In genomic region chr19:46955813-46956371, GRCh38 we compare ENCODE assay signal across 14 cellular contexts.
DNase-seq lines count a peak whose midpoint lies in the region; ATAC-seq, FAIRE-seq and TF ChIP-seq lines count a peak whose summit lies in the region.
"Had no signal": no experiment of that assay in that cellular context is flagged by ENCODE, and none has a peak within 500 bp of the region (broad histone marks: within the 10 kb centered on the region; RNA-seq: fewer than 3 reads in every experiment).

No MANE protein-coding gene starts in this region.

- peaks cover 60% of the 10 kb centered on the region for H3K4me1 Mint-ChIP-seq in activated CD4-positive, alpha-beta T cell treated with anti-CD3 and anti-CD28 coated beads, Interleukin-2, amount 10 ng/mL, durations not matched to agents 7 days and 5 days
- peaks cover 24% of the 10 kb centered on the region for H3K4me1 Mint-ChIP-seq in memory B cell

- H3K36me3 ChIP-seq in DOHH2 (ENCODE audit: control insufficient read depth, low read length): no peaks in the 10 kb centered on the region; the same call in none of the 2 replicates
- H3K36me3 ChIP-seq: cardiac muscle cell, esophagus muscularis mucosa, vagina had no signal

- no peak for TF ChIP-seq POLR2A in A549 (IDR thresholded peaks at IDR 0.05; ENCODE audit: low read length)

- no peaks in the 10 kb centered on the region for H4K20me1 ChIP-seq in DOHH2 (ENCODE audit: control insufficient read depth, insufficient read depth, low read depth, low read length)

- no peaks in the 10 kb centered on the region for H3K9me3 Mint-ChIP-seq in activated CD4-positive, alpha-beta T cell treated with anti-CD3 and anti-CD28 coated beads, Interleukin-2, amount 10 ng/mL, durations not matched to agents 7 days and 5 days
- H3K9me3 Mint-ChIP-seq in memory B cell: no peaks in the 10 kb centered on the region

- peaks cover 16% of the 10 kb centered on the region for H3K79me2 ChIP-seq in DOHH2 (ENCODE audit: control insufficient read depth, low read length)

- POLR2A ChIA-PET in A549 (lab: Yijun Ruan, JAX): interaction anchor here (0.5 to 1.6 kb wide), 3 partner anchors 65 to 96 kb away, joined by 3 to 4 read pairs (median 3); partner anchors contain the start of gene ARHGAP35
- POLR2A ChIA-PET in activated CD4-positive, alpha-beta T cell treated with anti-CD3 and anti-CD28 coated beads, Interleukin-2, amount 10 ng/mL, durations not matched to agents 7 days and 5 days (lab: Charles Lee): interaction anchor here (0.6 kb wide), 1 partner anchor 31 kb away, joined by 3 read pairs; no protein-coding TSS in a partner anchor

- FAIRE-seq in A549 (lab: Jason Lieb, UNC): no peak

- H3K9me3 ChIP-seq in A549: no peaks in the 10 kb centered on the region
- H3K9me3 ChIP-seq in DOHH2 (ENCODE audit: control insufficient read depth, insufficient read depth, low read length): no peaks in the 10 kb centered on the region
- H3K9me3 ChIP-seq: esophagus muscularis mucosa, vagina had no signal

- H3K27me3 Mint-ChIP-seq in activated CD4-positive, alpha-beta T cell treated with anti-CD3 and anti-CD28 coated beads, Interleukin-2, amount 10 ng/mL, durations not matched to agents 7 days and 5 days: no peaks in the 10 kb centered on the region
- no peaks in the 10 kb centered on the region for H3K27me3 Mint-ChIP-seq in memory B cell

- WGBS in A549 (ENCODE audit: missing lambda C conversion rate): 94% methylated on average over 6 of the region's 6 CpGs

- H3K27me3 ChIP-seq in DOHH2 (ENCODE audit: control insufficient read depth, low read length): no peaks in the 10 kb centered on the region
- H3K27me3 ChIP-seq: cardiac muscle cell, esophagus muscularis mucosa, vagina had no signal

- CTCF ChIA-PET in A549 (lab: Yijun Ruan, JAX): interaction anchor here (0.5 to 6.6 kb wide), 7 partner anchors 9 to 100 kb away, joined by 3 to 62 read pairs (median 4); no protein-coding TSS in a partner anchor
- CTCF ChIA-PET in activated CD4-positive, alpha-beta T cell treated with anti-CD3 and anti-CD28 coated beads, Interleukin-2, amount 10 ng/mL, durations not matched to agents 7 days and 5 days (lab: Charles Lee): interaction anchor here (0.6 to 2.3 kb wide), 10 partner anchors 9 to 762 kb away, joined by 3 to 12 read pairs (median 4); partner anchors contain the start of gene ZC3H4

- H3K4me3 ChIP-seq in A549 (no peak overlapping the region), DOHH2 (ENCODE audit: low read length) (no peak overlapping the region)
- H3K4me3 ChIP-seq: cardiac muscle cell, vagina had no signal

- H3K9me2 ChIP-seq in DOHH2 (replicated peaks; ENCODE audit: control insufficient read depth, low read length): no peaks in the 10 kb centered on the region

- H3K27ac ChIP-seq in A549: no peak overlapping the region
- no peak overlapping the region for H3K27ac ChIP-seq in DOHH2 (ENCODE audit: low read depth, low read length)
- H3K27ac ChIP-seq: vagina had no signal

- peaks cover 29% of the 10 kb centered on the region for H3K36me3 Mint-ChIP-seq in activated CD4-positive, alpha-beta T cell treated with anti-CD3 and anti-CD28 coated beads, Interleukin-2, amount 10 ng/mL, durations not matched to agents 7 days and 5 days (ENCODE audit: low read depth)
- H3K36me3 Mint-ChIP-seq in memory B cell: peaks cover 10% of the 10 kb centered on the region

- no peak for TF ChIP-seq EP300 in A549 (IDR thresholded peaks at IDR 0.05)

- H3K4me1 ChIP-seq in A549 (peaks cover 48% of the 10 kb centered on the region), DOHH2 (ENCODE audit: control insufficient read depth, low read length) (peaks cover 19% of the 10 kb centered on the region)

- TF ChIP-seq RAD21 in A549 (conservative IDR thresholded peaks at IDR 0.05 in 1 of 2, IDR thresholded peaks at IDR 0.05 in 1 of 2): no peak

- H3K27ac Mint-ChIP-seq in activated CD4-positive, alpha-beta T cell treated with anti-CD3 and anti-CD28 coated beads, Interleukin-2, amount 10 ng/mL, durations not matched to agents 7 days and 5 days: peak overlapping the region; percentile 93
- no peak overlapping the region for H3K27ac Mint-ChIP-seq in memory B cell

- H3K4me2 ChIP-seq in A549 (0 out of 3 replicates have a peak overlapping the region, but pooled peaks have one; percentile 1), DOHH2 (ENCODE audit: low read length) (peak overlapping the region; percentile 57; the same call in 1 of the 2 replicates)

- H3F3A ChIP-seq in DOHH2 (ENCODE audit: control insufficient read depth, insufficient read depth): no peaks in the 10 kb centered on the region

- peak overlapping the region; percentile 76 for H3K4me3 Mint-ChIP-seq in activated CD4-positive, alpha-beta T cell treated with anti-CD3 and anti-CD28 coated beads, Interleukin-2, amount 10 ng/mL, durations not matched to agents 7 days and 5 days
- no peak overlapping the region for H3K4me3 Mint-ChIP-seq in memory B cell

- no peak for TF ChIP-seq CTCF in A549 (IDR thresholded peaks at IDR 0.05)
- no peak for TF ChIP-seq CTCF in DOHH2 (IDR thresholded peaks at IDR 0.05; ENCODE audit: low read depth, low read length, poor library complexity, severe bottlenecking)

- DNase-seq in A549 (ENCODE audit: low read depth in 1 of 2, low spot score in 1 of 2): no peak
- DNase-seq in activated CD4-positive, alpha-beta T cell treated with anti-CD3 and anti-CD28 coated beads, Interleukin-2, amount 10 ng/mL, durations not matched to agents 7 days and 5 days: no peak
- no peak for DNase-seq in memory B cell (ENCODE audit: low spot score in 2 of 2)
- DNase-seq in NCI-H2227 treated with DMSO at 0.1 percent for 48 hours (lab: John Stamatoyannopoulos, UW): no peak
- DNase-seq in NCI-H1436 (lab: John Stamatoyannopoulos, UW): no peak
- DNase-seq in DMS79 (lab: John Stamatoyannopoulos, UW): no peak
- DNase-seq: C1 segment of cervical spinal cord, NCI-H1694 treated with DMSO at 0.1 percent for 48 hours, right cardiac atrium had no signal

- no peak for ATAC-seq in A549
- ATAC-seq in memory B cell (ENCODE audit: low read depth): peak; percentile 13
- ATAC-seq in HG03442 (IDR thresholded peaks at IDR 0.05; ENCODE audit: unreplicated experiment): no peak

TF ChIP-seq in A549, 52 proteins besides CTCF, POLR2A, EP300 and RAD21:
- TF ChIP-seq RNF2 (IDR thresholded peaks at IDR 0.05; ENCODE audit: borderline replicate concordance, low read depth) (no peak), JUNB (IDR thresholded peaks at IDR 0.05) (no peak), ATOH8 (CRISPR knock-in tag; IDR thresholded peaks at IDR 0.05; ENCODE audit: low read depth) (no peak), CHD2 (IDR thresholded peaks at IDR 0.05; ENCODE audit: low read length, partially characterized antibody) (no peak), RFX5 (IDR thresholded peaks at IDR 0.05) (no peak), HOXA7 (CRISPR knock-in tag; IDR thresholded peaks at IDR 0.05) (no peak), JUN (IDR thresholded peaks at IDR 0.05) (no peak), BCL3 (IDR thresholded peaks at IDR 0.05) (no peak), ZSCAN20 (CRISPR knock-in tag; IDR thresholded peaks at IDR 0.05) (no peak), ESRRA (IDR thresholded peaks at IDR 0.05; ENCODE audit: borderline replicate concordance, low read length) (no peak), ZFP36 (IDR thresholded peaks at IDR 0.05; ENCODE audit: borderline replicate concordance, partially characterized antibody) (no peak), HDAC2 (IDR thresholded peaks at IDR 0.05) (no peak), HES2 (IDR thresholded peaks at IDR 0.05) (no peak)
TF ChIP-seq in A549: peak in this region for 0.
